28 cellular contexts compared by ENCODE assay signal in the genomic region with DNA sequence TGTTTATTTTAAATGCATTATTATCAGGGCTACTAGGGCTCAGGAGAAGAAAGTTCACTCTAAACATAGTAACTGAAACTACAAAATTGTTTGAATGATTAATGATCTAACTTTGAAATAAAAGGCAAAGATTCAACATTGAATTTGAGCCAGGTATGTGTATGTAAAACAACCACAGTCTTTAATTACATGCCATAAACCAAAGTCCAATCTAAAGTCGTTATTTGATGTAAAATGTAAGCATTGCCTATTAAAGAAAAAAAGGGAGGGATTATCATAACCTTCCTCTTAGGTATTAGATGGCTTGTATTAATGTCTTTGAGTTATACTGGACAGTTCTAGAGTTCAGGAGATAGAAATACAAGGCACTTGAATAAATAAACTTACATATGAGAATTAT.
"Had no signal": no experiment of that assay in that cellular context is flagged by ENCODE, and none has a peak within 500 bp of the region (broad histone marks: within the 10 kb centered on the region; RNA-seq: fewer than 3 reads in every experiment).

No MANE protein-coding gene starts in this region.

- H3K4me3 Mint-ChIP-seq: naive thymus-derived CD4-positive, alpha-beta T cell; natural killer cell treated with Interleukin-12 subunit alpha and Interleukin-12 subunit beta and Interleukin-15 and Interleukin-18, amount 100 ng/mL, for 72 hours; stimulated activated effector memory CD8-positive, alpha-beta T cell treated with anti-CD3 and anti-CD28 coated beads, Interleukin-12 subunit alpha, Interleukin-12 subunit beta, amount 100 ng/mL, for 72 hours; stimulated activated naive CD8-positive, alpha-beta T cell treated with anti-CD3 and anti-CD28 coated beads, Interleukin-15, Interleukin-2, amounts not matched to agents 100 ng/mL and 50 ng/mL, for 24 hours had no signal

- H3K27ac ChIP-seq: heart right ventricle, hepatocyte, left lung, lower lobe of right lung, ovary, right atrium auricular region, right lobe of liver, suprapubic skin, thoracic aorta, tibial artery, upper lobe of right lung had no signal

- H3K27ac Mint-ChIP-seq: naive thymus-derived CD4-positive, alpha-beta T cell; natural killer cell treated with Interleukin-12 subunit alpha and Interleukin-12 subunit beta and Interleukin-15 and Interleukin-18, amount 100 ng/mL, for 72 hours; progenitor cell of endocrine pancreas; stimulated activated effector memory CD8-positive, alpha-beta T cell treated with anti-CD3 and anti-CD28 coated beads, Interleukin-12 subunit alpha, Interleukin-12 subunit beta, amount 100 ng/mL, for 72 hours; stimulated activated naive CD8-positive, alpha-beta T cell treated with anti-CD3 and anti-CD28 coated beads, Interleukin-15, Interleukin-2, amounts not matched to agents 100 ng/mL and 50 ng/mL, for 24 hours had no signal

- H3K4me1 ChIP-seq: heart right ventricle, left lung, lower lobe of right lung, right atrium auricular region, right lobe of liver, suprapubic skin, tibial artery, upper lobe of right lung had no signal

- H3K27me3 ChIP-seq: heart right ventricle, hepatocyte, left lung, ovary, right atrium auricular region, right lobe of liver, tibial artery, upper lobe of right lung had no signal

- H3K27me3 Mint-ChIP-seq: progenitor cell of endocrine pancreas; stimulated activated naive CD8-positive, alpha-beta T cell treated with anti-CD3 and anti-CD28 coated beads, Interleukin-15, Interleukin-2, amounts not matched to agents 100 ng/mL and 50 ng/mL, for 24 hours had no signal

- ATAC-seq: heart right ventricle; left cardiac atrium; left lung; lower lobe of right lung; naive thymus-derived CD4-positive, alpha-beta T cell; natural killer cell treated with Interleukin-12 subunit alpha and Interleukin-12 subunit beta and Interleukin-15 and Interleukin-18, amount 100 ng/mL, for 72 hours; right lobe of liver; stimulated activated effector memory CD8-positive, alpha-beta T cell treated with anti-CD3 and anti-CD28 coated beads, Interleukin-12 subunit alpha, Interleukin-12 subunit beta, amount 100 ng/mL, for 72 hours; upper lobe of right lung had no signal

- FAIRE-seq: keratinocyte, urothelium cell line had no signal

- H3K36me3 ChIP-seq: heart right ventricle, left lung, lower lobe of right lung, ovary, right atrium auricular region, right lobe of liver, suprapubic skin, thoracic aorta, tibial artery, upper lobe of right lung had no signal

- H3K4me3 ChIP-seq: heart right ventricle, hepatocyte, left lung, lower lobe of right lung, ovary, right atrium auricular region, right lobe of liver, suprapubic skin, thoracic aorta, tibial artery, upper lobe of right lung had no signal

- H3K9me3 ChIP-seq: left lung, lower lobe of right lung, ovary, right lobe of liver, suprapubic skin, thoracic aorta, upper lobe of right lung had no signal

- H3K36me3 Mint-ChIP-seq: naive thymus-derived CD4-positive, alpha-beta T cell; stimulated activated effector memory CD8-positive, alpha-beta T cell treated with anti-CD3 and anti-CD28 coated beads, Interleukin-12 subunit alpha, Interleukin-12 subunit beta, amount 100 ng/mL, for 72 hours had no signal

- DNase-seq: heart right ventricle; kidney glomerular epithelial cell; left cardiac atrium; left lung; lower lobe of right lung; mammary epithelial cell; mesenchymal stem cell; naive thymus-derived CD4-positive, alpha-beta T cell; ovary; right lobe of liver; stimulated activated CD4-positive, alpha-beta T cell treated with anti-CD3 and anti-CD28 coated beads, Interleukin-12 subunit alpha, Interleukin-12 subunit beta, amount 100 ng/mL, for 4 hours; stimulated activated CD4-positive, alpha-beta T cell treated with anti-CD3 and anti-CD28 coated beads, Interleukin-15, amount 100 ng/mL, for 24 hours; stimulated activated CD4-positive, alpha-beta T cell treated with anti-CD3 and anti-CD28 coated beads, Interleukin-2, amount 100 ng/mL, for 24 hours; stimulated activated CD4-positive, alpha-beta T cell treated with anti-CD3 and anti-CD28 coated beads, Interleukin-4, amount 100 ng/mL, for 24 hours; stimulated activated naive CD4-positive, alpha-beta T cell; tibial artery; trophoblast cell; upper lobe of right lung had no signal

- H3K4me1 Mint-ChIP-seq: naive thymus-derived CD4-positive, alpha-beta T cell; stimulated activated effector memory CD8-positive, alpha-beta T cell treated with anti-CD3 and anti-CD28 coated beads, Interleukin-12 subunit alpha, Interleukin-12 subunit beta, amount 100 ng/mL, for 72 hours had no signal
